In genomic region chr15:35308802-35309201, GRCh38 we compare ENCODE assay signal across 10 cellular contexts.
DNase-seq lines count a peak whose midpoint lies in the region; ATAC-seq and TF ChIP-seq lines count a peak whose summit lies in the region.
"Had no signal": no experiment of that assay in that cellular context is flagged by ENCODE, and none has a peak within 500 bp of the region (broad histone marks: within the 10 kb centered on the region; RNA-seq: fewer than 3 reads in every experiment).

No MANE protein-coding gene starts in this region.

- no peaks in the 10 kb centered on the region for H3K9me3 ChIP-seq in gastrocnemius medialis

- H3K9ac ChIP-seq in rectal smooth muscle tissue (ENCODE audit: low read length): no peak overlapping the region

- intact Hi-C loops in gastrocnemius medialis (cut with DNase I; ENCODE audit: low total_unique reads): no loop called here

- H3K36me3 ChIP-seq in rectal smooth muscle tissue (ENCODE audit: control insufficient read depth, insufficient read depth, low read length) (no peaks in the 10 kb centered on the region), gastrocnemius medialis (no peaks in the 10 kb centered on the region)

- TF ChIP-seq CTCF in gastrocnemius medialis (IDR thresholded peaks at IDR 0.05 in 4 of 5, conservative IDR thresholded peaks at IDR 0.05 in 1 of 5): no peak

- DNase-seq in ELR (ENCODE audit: low read depth) (peak; percentile 54), glomerular endothelial cell (ENCODE audit: extremely low read depth, low read depth, low spot score) (peak; percentile 93), caudate nucleus (lab: John Stamatoyannopoulos, UW) (no peak), gastrocnemius medialis (no peak)
- no peak for DNase-seq in activated CD4-positive, alpha-beta T cell treated with anti-CD3 and anti-CD28 coated beads for 48 hours
- DNase-seq: activated CD4-positive, alpha-beta T cell treated with anti-CD3 and anti-CD28 coated beads, Interleukin-2, amount 50 U/mL, for 1 hour had no signal

- no peak for TF ChIP-seq POLR2A in gastrocnemius medialis (IDR thresholded peaks at IDR 0.05)

- H3K27ac ChIP-seq in rectal smooth muscle tissue (ENCODE audit: low read depth, low read length): peak overlapping the region; percentile 59
- H3K27ac ChIP-seq in caudate nucleus (ENCODE audit: low read depth, low read length): no peak overlapping the region
- H3K27ac ChIP-seq in gastrocnemius medialis: no peak overlapping the region

- H3K4me3 ChIP-seq in rectal smooth muscle tissue (ENCODE audit: low read length): no peak overlapping the region
- H3K4me3 ChIP-seq in gastrocnemius medialis: no peak overlapping the region
- H3K4me3 ChIP-seq: coronary artery had no signal

- in situ Hi-C loops in gastrocnemius medialis (cut with MboI; ENCODE audit: low sequenced_read_pairs in 4 of 4): no loop called here

- H3K4me1 ChIP-seq in rectal smooth muscle tissue (ENCODE audit: control insufficient read depth, insufficient read depth, low read length) (peaks cover 27% of the 10 kb centered on the region), gastrocnemius medialis (peaks cover 13 to 21% of the 10 kb centered on the region in 2 donors)

- H3K27me3 ChIP-seq in rectal smooth muscle tissue (ENCODE audit: control insufficient read depth, insufficient read depth, low read length) (no peaks in the 10 kb centered on the region), gastrocnemius medialis (no peaks in the 10 kb centered on the region)

- peak; percentile 42 for ATAC-seq in SK-N-SH treated with all-trans-retinoic acid at 6 μM for 48 hours
- no peak for ATAC-seq in gastrocnemius medialis
- no peak for ATAC-seq in GM21528 (IDR thresholded peaks at IDR 0.05; ENCODE audit: low FRiP score, unreplicated experiment)

TF ChIP-seq in SK-N-SH treated with all-trans-retinoic acid at 6 μM for 48 hours, 23 proteins besides CTCF, POLR2A, EP300 and RAD21:
- no peak for TF ChIP-seq CREB5 (CRISPR knock-in tag; IDR thresholded peaks at IDR 0.05; ENCODE audit: low read depth)
- TF ChIP-seq ZFP3 (CRISPR knock-in tag; IDR thresholded peaks at IDR 0.05): no peak
- 0 out of 2 replicates have a peak, but pooled peaks have one; percentile 2 for TF ChIP-seq ZC3H10 (CRISPR knock-in tag; IDR thresholded peaks at IDR 0.05)
- TF ChIP-seq ISL1 (CRISPR knock-in tag; IDR thresholded peaks at IDR 0.05): peak; percentile 67
- TF ChIP-seq CSDC2 (CRISPR knock-in tag; IDR thresholded peaks at IDR 0.05): 0 out of 2 replicates have a peak, but pooled peaks have one; percentile 28
- no peak for TF ChIP-seq ARNTL (CRISPR knock-in tag; IDR thresholded peaks at IDR 0.05; ENCODE audit: borderline replicate concordance, low read depth)
- no peak for TF ChIP-seq SNAI2 (CRISPR knock-in tag; IDR thresholded peaks at IDR 0.05)
- peak; percentile 80 for TF ChIP-seq TCF4 (CRISPR knock-in tag; IDR thresholded peaks at IDR 0.05; ENCODE audit: borderline replicate concordance)

Comparison
In these comparisons a context has a peak if more than half of its experiments do, and no peak if none do; other contexts are left out.
1. DNase-seq: peak in ELR (single experiment) and glomerular endothelial cell (single experiment); none in caudate nucleus (0 of 61), gastrocnemius medialis (0 of 2) and activated CD4-positive, alpha-beta T cell treated with anti-CD3 and anti-CD28 coated beads for 48 hours (single experiment).